In genomic region chr14:21383848-21384493, GRCh38 we compare ENCODE assay signal across 8 cellular contexts. TPM values are rescaled to one million over a fixed set of nuclear protein-coding genes. Genes with fewer than 3 reads are reported as not detected.
DNase-seq lines count a peak whose midpoint lies in the region; ATAC-seq and TF ChIP-seq lines count a peak whose summit lies in the region.

TSS of gene SUPT16H (minus strand) at chr14:21384019. CDS start at chr14:21383927, 92 bp downstream.

- no peaks in the 10 kb centered on the region for H3K27me3 Mint-ChIP-seq in activated naive CD8-positive, alpha-beta T cell treated with anti-CD3 and anti-CD28 coated beads, Interleukin-2, amount 10 ng/mL, durations not matched to agents 7 days and 5 days

- peaks cover 3% of the 10 kb centered on the region for H4K20me1 ChIP-seq in SU-DHL-6 (ENCODE audit: low read depth, low read length)

- H3K4me1 Mint-ChIP-seq in activated naive CD8-positive, alpha-beta T cell treated with anti-CD3 and anti-CD28 coated beads, Interleukin-2, amount 10 ng/mL, durations not matched to agents 7 days and 5 days = peaks cover 36% of the 10 kb centered on the region

- peak within 1 kb of the TSS; percentile 94 for H3K4me2 ChIP-seq in SU-DHL-6 (ENCODE audit: low read depth, low read length, poor library complexity, severe bottlenecking)

- peaks cover 49% of the 10 kb centered on the region for H3K79me2 ChIP-seq in SU-DHL-6 (ENCODE audit: insufficient read depth, low read length)

- intact Hi-C loops in head of caudate nucleus (cut with DNase I) (loop anchor here (5.0 to 10.0 kb wide), 2 partner anchors 51 to 117 kb away; partner anchors contain the start of gene HNRNPC), ovary (cut with DNase I) (loop anchor here in 1 of 4 donors (10.0 kb wide), 1 partner anchor 51 kb away; no protein-coding TSS in a partner anchor), thyroid gland (cut with DNase I) (loop anchor here (10.0 kb wide), 1 partner anchor 119 kb away; the partner anchor contains the start of gene HNRNPC)

- peak; percentile 92 for DNase-seq in NCI-H128 (lab: John Stamatoyannopoulos, UW; ENCODE audit: unreplicated experiment)
- DNase-seq in activated naive CD8-positive, alpha-beta T cell treated with anti-CD3 and anti-CD28 coated beads, Interleukin-2, amount 10 ng/mL, durations not matched to agents 7 days and 5 days = peak; percentile 93
- DNase-seq in head of caudate nucleus = peak; percentile 85 to 98 (median 94)
- DNase-seq in ovary = peak; percentile 94 to 97 (median 94)
- peak; percentile 97 for DNase-seq in thyroid gland

- POLR2A ChIA-PET in activated naive CD8-positive, alpha-beta T cell treated with anti-CD3 and anti-CD28 coated beads, Interleukin-2, amount 10 ng/mL, durations not matched to agents 7 days and 5 days (lab: Charles Lee) = interaction anchor here (0.6 to 1.6 kb wide), 11 partner anchors 16 to 127 kb away, joined by 3 to 7 read pairs (median 3); partner anchors contain the start of gene METTL3

- TF ChIP-seq POLR2A in GM10847 (IDR thresholded peaks at IDR 0.05; ENCODE audit: extremely low read depth, insufficient read length) (peak; percentile 66), ovary (IDR thresholded peaks at IDR 0.05) (peak; percentile 61), thyroid gland (IDR thresholded peaks at IDR 0.05) (peak in 1 of 2 donors; percentile 52)

- 0% methylated on average over 54 of the region's 54 CpGs for WGBS in ovary, 3 donors
- WGBS in thyroid gland, 2 donors = 0 to 1% methylated on average over 53 to 54 of the region's 54 CpGs

- peak within 1 kb of the TSS; percentile 89 for H3K27ac ChIP-seq in SU-DHL-6 (ENCODE audit: low read depth, low read length)
- H3K27ac ChIP-seq in ovary = peak within 1 kb of the TSS; percentile 31 to 85
- H3K27ac ChIP-seq in thyroid gland = peak within 1 kb of the TSS; percentile 62 to 88 (median 78)

- no peaks in the 10 kb centered on the region for H3K4me1 ChIP-seq in ovary (ENCODE audit: insufficient read depth)
- peaks cover 13 to 17% of the 10 kb centered on the region in 2 donors for H3K4me1 ChIP-seq in thyroid gland

- TF ChIP-seq EP300 in ovary (IDR thresholded peaks at IDR 0.05) = peak; percentile 48

- peak within 1 kb of the TSS; percentile 85 for H3K4me3 ChIP-seq in SU-DHL-6 (ENCODE audit: insufficient read depth, low read length, poor library complexity, severe bottlenecking)
- H3K4me3 ChIP-seq in ovary = peak within 1 kb of the TSS; percentile 95
- peak within 1 kb of the TSS; percentile 12 to 75 (median 60) for H3K4me3 ChIP-seq in thyroid gland (replicated peaks in 1 of 3)

- peaks cover 12% of the 10 kb centered on the region; the same call in 1 of the 2 replicates for H3K36me3 ChIP-seq in SU-DHL-6 (ENCODE audit: low read length)
- H3K36me3 ChIP-seq in ovary = no peaks in the 10 kb centered on the region
- H3K36me3 ChIP-seq in thyroid gland = peaks cover 0 to 19% of the 10 kb centered on the region in 2 donors

- peaks cover 30% of the 10 kb centered on the region for H3K36me3 Mint-ChIP-seq in activated naive CD8-positive, alpha-beta T cell treated with anti-CD3 and anti-CD28 coated beads, Interleukin-2, amount 10 ng/mL, durations not matched to agents 7 days and 5 days

- peak; percentile 95 for ATAC-seq in HG02678 (IDR thresholded peaks at IDR 0.05; ENCODE audit: unreplicated experiment)
- peak; percentile 94 for ATAC-seq in activated naive CD8-positive, alpha-beta T cell treated with anti-CD3 and anti-CD28 coated beads, Interleukin-2, amount 10 ng/mL, durations not matched to agents 7 days and 5 days (ENCODE audit: low read depth)

- no peaks in the 10 kb centered on the region for H3K9me2 ChIP-seq in SU-DHL-6 (replicated peaks; ENCODE audit: insufficient read depth, low read length)

- peaks cover 34% of the 10 kb centered on the region for H3F3A ChIP-seq in SU-DHL-6 (ENCODE audit: insufficient read depth)

- H3K9me3 ChIP-seq in SU-DHL-6 (ENCODE audit: insufficient read depth, low read length) (no peaks in the 10 kb centered on the region), ovary (no peaks in the 10 kb centered on the region), thyroid gland (no peaks in the 10 kb centered on the region)

- H2AFZ ChIP-seq in SU-DHL-6 (ENCODE audit: low read depth, low read length, severe bottlenecking) = peak within 1 kb of the TSS; percentile 87

- TF ChIP-seq CTCF in SU-DHL-6 (IDR thresholded peaks at IDR 0.05; ENCODE audit: insufficient read depth, low read length, poor library complexity, severe bottlenecking) (no peak), ovary (IDR thresholded peaks at IDR 0.05) (peak in 1 of 3 donors; percentile 13), thyroid gland (IDR thresholded peaks at IDR 0.05) (peak in 1 of 6 experiments; percentile 11)

- H3K9ac ChIP-seq in SU-DHL-6 (ENCODE audit: low read length) = peak within 1 kb of the TSS; percentile 89

- H3K27me3 ChIP-seq in SU-DHL-6 (ENCODE audit: low read length) (no peaks in the 10 kb centered on the region), ovary (no peaks in the 10 kb centered on the region), thyroid gland (no peaks in the 10 kb centered on the region)

- H3K27ac Mint-ChIP-seq in activated naive CD8-positive, alpha-beta T cell treated with anti-CD3 and anti-CD28 coated beads, Interleukin-2, amount 10 ng/mL, durations not matched to agents 7 days and 5 days = peak within 1 kb of the TSS; percentile 100

- peak within 1 kb of the TSS; percentile 100 for H3K4me3 Mint-ChIP-seq in activated naive CD8-positive, alpha-beta T cell treated with anti-CD3 and anti-CD28 coated beads, Interleukin-2, amount 10 ng/mL, durations not matched to agents 7 days and 5 days

- no peaks in the 10 kb centered on the region for H3K9me3 Mint-ChIP-seq in activated naive CD8-positive, alpha-beta T cell treated with anti-CD3 and anti-CD28 coated beads, Interleukin-2, amount 10 ng/mL, durations not matched to agents 7 days and 5 days

RNA-seq across cellular contexts. Expression of gene SUPT16H, which starts in this region (rescaled TPM):
- 100 to 1,000 TPM; 119 to 121 TPM for total RNA-seq in activated naive CD8-positive, alpha-beta T cell treated with anti-CD3 and anti-CD28 coated beads, Interleukin-2, amount 10 ng/mL, durations not matched to agents 7 days and 5 days
- total RNA-seq in ovary = 10 to 100 TPM; 41.3 to 75.3 (median 64.2) TPM
- 10 to 100 TPM; 58.7 to 75.6 TPM for polyA plus RNA-seq in ovary
- total RNA-seq in thyroid gland = 10 to 100 TPM; 58.4 to 87.0 (median 69.9) TPM

Comparison
In these comparisons a context has a peak if more than half of its experiments do, and no peak if none do; other contexts are left out.
1. Peak in every context shown above with its lines: DNase-seq, ATAC-seq, H3K4me3 ChIP-seq and H3K27ac ChIP-seq.